10 cellular contexts compared by ENCODE assay signal in the genomic region with DNA sequence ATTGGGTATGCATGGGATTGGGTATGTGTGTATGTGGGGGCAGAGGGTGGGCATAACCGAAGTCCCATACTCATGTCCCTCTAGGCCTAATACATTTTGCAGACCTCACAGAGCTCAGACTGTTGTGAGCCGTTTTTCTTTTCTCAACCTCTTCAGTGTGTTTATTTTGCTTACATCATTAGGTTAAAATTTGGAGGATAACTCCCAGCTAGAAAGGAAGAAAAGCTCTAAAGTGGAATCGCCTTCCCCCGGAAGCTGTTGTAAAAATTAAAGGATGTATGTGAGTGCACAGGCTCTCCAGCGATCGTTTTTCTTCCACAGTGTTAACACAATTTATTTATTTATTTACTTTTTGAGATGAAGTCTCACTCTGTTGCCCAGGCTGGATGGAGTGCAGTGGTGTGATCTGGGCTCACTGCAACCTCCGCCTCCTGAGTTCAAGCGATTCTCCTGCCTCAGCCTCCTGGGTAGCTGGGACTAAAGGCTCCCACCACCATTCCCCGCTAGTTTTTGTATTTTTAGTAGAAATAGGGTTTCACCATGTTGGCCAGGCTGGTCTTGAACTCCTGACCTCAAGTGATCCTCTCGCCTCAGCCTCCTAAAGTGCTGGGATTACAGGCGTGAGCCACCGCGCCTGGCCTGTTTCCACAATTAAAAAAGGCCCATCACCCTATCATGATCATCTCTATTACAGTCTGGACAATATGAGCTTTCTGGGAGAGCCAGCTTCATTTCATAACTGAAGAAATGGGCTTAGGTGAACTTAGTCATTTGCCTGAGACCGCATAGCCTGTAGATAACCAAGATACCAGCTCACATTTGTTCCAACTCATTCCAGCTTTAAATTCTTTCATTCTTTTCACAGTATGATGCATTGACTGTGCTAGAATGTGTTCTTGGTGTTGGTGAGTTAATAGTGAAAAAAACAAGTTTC. TPM values are rescaled to one million over a fixed set of nuclear protein-coding genes. Genes with fewer than 3 reads are reported as not detected.
DNase-seq lines count a peak whose midpoint lies in the region; ATAC-seq and TF ChIP-seq lines count a peak whose summit lies in the region.
"Had no signal": no experiment of that assay in that cellular context is flagged by ENCODE, and none has a peak within 500 bp of the region (broad histone marks: within the 10 kb centered on the region; RNA-seq: fewer than 3 reads in every experiment).

No MANE protein-coding gene starts in this region.

- no peak for TF ChIP-seq CTCF in RWPE2 (IDR thresholded peaks at IDR 0.05; ENCODE audit: poor library complexity, severe bottlenecking)
- no peak for TF ChIP-seq CTCF in fibroblast of villous mesenchyme (IDR thresholded peaks at IDR 0.05; ENCODE audit: insufficient read depth, low read depth, low read length)
- TF ChIP-seq CTCF in transverse colon (IDR thresholded peaks at IDR 0.05) = no peak

- WGBS in transverse colon (ENCODE audit: low coverage in 1 of 2), 2 donors = 60 to 74% methylated on average over 5 to 14 of the region's 14 CpGs

- intact Hi-C loops in activated naive CD4-positive, alpha-beta T cell treated with anti-CD3 and anti-CD28 coated beads for 36 hours (cut with micrococcal nuclease) = loop anchor here (2.0 to 5.0 kb wide), 6 partner anchors 73 to 922 kb away; a partner anchor contains a TSS
- intact Hi-C loops in transverse colon (cut with DNase I; ENCODE audit: low total_unique reads) = loop anchor here (2.0 to 5.0 kb wide), 2 partner anchors 35 to 267 kb away; a partner anchor contains a TSS

- H3K4me1 Mint-ChIP-seq in activated naive CD4-positive, alpha-beta T cell treated with anti-CD3 and anti-CD28 coated beads for 36 hours (ENCODE audit: low read depth) = peaks cover 43% of the 10 kb centered on the region

- peak overlapping the region; percentile 100 for H3K27ac Mint-ChIP-seq in activated naive CD4-positive, alpha-beta T cell treated with anti-CD3 and anti-CD28 coated beads for 36 hours

- H3K4me3 ChIP-seq in RWPE2 (ENCODE audit: severe bottlenecking) = peak overlapping the region; percentile 90
- peak overlapping the region; percentile 68 for H3K4me3 ChIP-seq in fibroblast of villous mesenchyme (ENCODE audit: low read depth, low read length)
- peak overlapping the region in 1 of 4 donors; percentile 82 for H3K4me3 ChIP-seq in transverse colon

- peak overlapping the region; percentile 87 for H3K27ac ChIP-seq in RWPE2 (ENCODE audit: poor library complexity, severe bottlenecking)
- H3K27ac ChIP-seq in transverse colon = peak overlapping the region in 3 of 4 donors; percentile 95 to 99 (median 97)

- CTCF ChIA-PET in activated naive CD4-positive, alpha-beta T cell treated with anti-CD3 and anti-CD28 coated beads for 36 hours (lab: Charles Lee) = interaction anchor here (0.6 to 1.8 kb wide), 13 partner anchors 8 to 286 kb away, joined by 3 to 10 read pairs (median 3); no protein-coding TSS in a partner anchor

- no peak for ATAC-seq in RWPE2 (ENCODE audit: low read depth)
- no peak for ATAC-seq in HG02938 (IDR thresholded peaks at IDR 0.05; ENCODE audit: unreplicated experiment)
- ATAC-seq in GM21526 (IDR thresholded peaks at IDR 0.05; ENCODE audit: low FRiP score, unreplicated experiment) = no peak

- H3K9me3 ChIP-seq in RWPE2 (ENCODE audit: severe bottlenecking) (no peaks in the 10 kb centered on the region), transverse colon (no peaks in the 10 kb centered on the region)

- H3K36me3 ChIP-seq in RWPE2 (ENCODE audit: low read depth) = no peaks in the 10 kb centered on the region
- no peaks in the 10 kb centered on the region for H3K36me3 ChIP-seq in transverse colon

- H3K36me3 Mint-ChIP-seq in activated naive CD4-positive, alpha-beta T cell treated with anti-CD3 and anti-CD28 coated beads for 36 hours (ENCODE audit: low read depth) = peaks cover 21% of the 10 kb centered on the region

- peak overlapping the region; percentile 92 for H3K4me3 Mint-ChIP-seq in activated naive CD4-positive, alpha-beta T cell treated with anti-CD3 and anti-CD28 coated beads for 36 hours

- TF ChIP-seq EP300 in transverse colon (IDR thresholded peaks at IDR 0.05; ENCODE audit: low read depth) = no peak

- in situ Hi-C loops in transverse colon (cut with MboI; ENCODE audit: low pct_ligation_motif_present in 1 of 4, low pct_unique_long_range_greater_than_20kb in 1 of 4, low sequenced_read_pairs in 3 of 4) = loop anchor here (10.0 to 25.0 kb wide), 7 partner anchors 55 to 288 kb away; a partner anchor contains a TSS

- H3K9me3 Mint-ChIP-seq in activated naive CD4-positive, alpha-beta T cell treated with anti-CD3 and anti-CD28 coated beads for 36 hours = no peaks in the 10 kb centered on the region

- H3K27me3 Mint-ChIP-seq in activated naive CD4-positive, alpha-beta T cell treated with anti-CD3 and anti-CD28 coated beads for 36 hours (ENCODE audit: low read depth) = no peaks in the 10 kb centered on the region

- H3K27me3 ChIP-seq in RWPE2 (ENCODE audit: insufficient read depth, poor library complexity, severe bottlenecking) = no peaks in the 10 kb centered on the region
- H3K27me3 ChIP-seq in transverse colon = no peaks in the 10 kb centered on the region

- DNase-seq in activated naive CD4-positive, alpha-beta T cell treated with anti-CD3 and anti-CD28 coated beads for 36 hours = no peak
- no peak for DNase-seq in activated naive CD4-positive, alpha-beta T cell treated with anti-CD3 and anti-CD28 coated beads, Interleukin-2, amount 50 U/mL, for 16 hours
- no peak for DNase-seq in RWPE2 (ENCODE audit: low spot score)
- DNase-seq in fibroblast of villous mesenchyme (ENCODE audit: low read depth) = peak; percentile 85
- DNase-seq in transverse colon = no peak
- DNase-seq in germinal center (ENCODE audit: low spot score) = no peak
- DNase-seq: GDM1, small intestine had no signal

- TF ChIP-seq POLR2A in transverse colon (IDR thresholded peaks at IDR 0.05) = no peak

- H3K4me1 ChIP-seq in RWPE2 (ENCODE audit: insufficient read depth, poor library complexity, severe bottlenecking) (peaks cover 14% of the 10 kb centered on the region), transverse colon (peaks cover 7 to 27% (median 21%) of the 10 kb centered on the region in 4 donors)

RNA-seq across cellular contexts. Expression of a gene that starts 1.7 kb away (rescaled TPM):
- 100 to 1,000 TPM; 344 to 361 TPM for total RNA-seq in activated naive CD4-positive, alpha-beta T cell treated with anti-CD3 and anti-CD28 coated beads for 36 hours
- 111 and 118 TPM in 2 replicates for total RNA-seq in fibroblast of villous mesenchyme
- total RNA-seq in transverse colon = 100 to 1,000 TPM in 3 of 4 donors, 10 to 100 TPM in 1; 99.6 to 418 (median 115) TPM

RNA-seq across cellular contexts. Expression of a gene that starts 35.8 kb away (rescaled TPM):
- total RNA-seq in activated naive CD4-positive, alpha-beta T cell treated with anti-CD3 and anti-CD28 coated beads for 36 hours = 10 to 100 TPM; 12.9 to 13.1 TPM
- 24.5 and 29.8 TPM in 2 replicates for total RNA-seq in fibroblast of villous mesenchyme
- total RNA-seq in transverse colon = 10 to 100 TPM; 13.1 to 26.2 (median 20.4) TPM

RNA-seq across cellular contexts. Expression of a gene that starts 53.1 kb away (rescaled TPM):
- total RNA-seq in activated naive CD4-positive, alpha-beta T cell treated with anti-CD3 and anti-CD28 coated beads for 36 hours = 1,000 to 10,000 TPM; 3,406 to 3,423 TPM
- 2,028 and 2,422 TPM in 2 replicates for total RNA-seq in fibroblast of villous mesenchyme
- total RNA-seq in transverse colon = 1,000 to 10,000 TPM in 1 of 4 donors, 100 to 1,000 TPM in 3; 631 to 1,290 (median 820) TPM
